24 cellular contexts compared by ENCODE assay signal in genomic region chr16:22359679-22360078, GRCh38. TPM values are rescaled to one million over a fixed set of nuclear protein-coding genes. Genes with fewer than 3 reads are reported as not detected.
DNase-seq lines count a peak whose midpoint lies in the region; ATAC-seq and TF ChIP-seq lines count a peak whose summit lies in the region.
"Had no signal": no experiment of that assay in that cellular context is flagged by ENCODE, and none has a peak within 500 bp of the region (broad histone marks: within the 10 kb centered on the region; RNA-seq: fewer than 3 reads in every experiment).

No MANE protein-coding gene starts in this region.

- DNase-seq in activated CD4-positive, alpha-beta T cell treated with anti-CD3 and anti-CD28 coated beads, Interleukin-2, amount 10 ng/mL, durations not matched to agents 7 days and 5 days, result no peak
- DNase-seq in activated CD4-positive, alpha-beta T cell treated with anti-CD3 and anti-CD28 coated beads, Interleukin-2, amount 50 U/mL, for 4 hours, result no peak
- DNase-seq in CD8-positive, alpha-beta memory T cell, result no peak
- DNase-seq in activated T-helper 2 cell treated with anti-CD3 and anti-CD28 coated beads, Interferon-gamma antibody, Interleukin-2, Interleukin-4, amounts not matched to agents 10 μg/mL and 5 μg/mL and 100 μg/mL, durations not matched to agents 14 hours and 24 hours and 36 hours (ENCODE audit: low spot score), result no peak
- DNase-seq in mesenchymal stem cell (no peak), omental fat pad (ENCODE audit: low spot score) (no peak), NCI-H1048 (lab: John Stamatoyannopoulos, UW) (no peak), inferior parietal cortex (ENCODE audit: extremely low spot score) (no peak)
- DNase-seq: activated CD4-positive, alpha-beta T cell treated with anti-CD3 and anti-CD28 coated beads for 48 hours; activated T-cell treated with anti-CD3 and anti-CD28 coated beads for 4 hours; Calu3; cerebellar nuclear complex; Kasumi-1; NCI-H1694 treated with DMSO at 0.1 percent for 48 hours; NCI-H2171; NCI-H510A treated with DMSO at 0.1 percent for 48 hours; NK-92 treated with Interleukin-12 subunit alpha and Interleukin-12 subunit beta, amount 100 ng/mL, for 24 hours; SHP77 treated with DMSO at 0.1 percent for 48 hours had no signal

- CTCF ChIA-PET in activated CD4-positive, alpha-beta T cell treated with anti-CD3 and anti-CD28 coated beads, Interleukin-2, amount 10 ng/mL, durations not matched to agents 7 days and 5 days (lab: Charles Lee), result interaction anchor here (1.2 kb wide), 1 partner anchor 8 kb away, joined by 3 read pairs; no protein-coding TSS in a partner anchor
- CTCF ChIA-PET in CD8-positive, alpha-beta memory T cell (lab: Charles Lee), result interaction anchor here (1.0 to 1.2 kb wide), 2 partner anchors 10 to 13 kb away, joined by 4 read pairs; no protein-coding TSS in a partner anchor

- peaks cover 68% of the 10 kb centered on the region for H3K4me1 Mint-ChIP-seq in activated CD4-positive, alpha-beta T cell treated with anti-CD3 and anti-CD28 coated beads, Interleukin-2, amount 10 ng/mL, durations not matched to agents 7 days and 5 days
- peaks cover 58 to 84% (median 82%) of the 10 kb centered on the region in 3 donors for H3K4me1 Mint-ChIP-seq in CD8-positive, alpha-beta memory T cell
- peaks cover 45% of the 10 kb centered on the region for H3K4me1 Mint-ChIP-seq in activated T-helper 2 cell treated with anti-CD3 and anti-CD28 coated beads, Interferon-gamma antibody, Interleukin-2, Interleukin-4, amounts not matched to agents 10 μg/mL and 5 μg/mL and 100 μg/mL, durations not matched to agents 14 hours and 24 hours and 36 hours (ENCODE audit: low read depth)

- intact Hi-C loops in activated T-helper 2 cell treated with anti-CD3 and anti-CD28 coated beads, Interferon-gamma antibody, Interleukin-2, Interleukin-4, amounts not matched to agents 10 μg/mL and 5 μg/mL and 100 μg/mL, durations not matched to agents 14 hours and 24 hours and 36 hours (cut with micrococcal nuclease), result no loop called here

- no peak overlapping the region for H2BK15ac ChIP-seq in mesenchymal stem cell (ENCODE audit: low read depth, poor library complexity, severe bottlenecking)

- no peak overlapping the region for H2AFZ ChIP-seq in mesenchymal stem cell (ENCODE audit: low read depth, low read length)

- no peak overlapping the region for H4K8ac ChIP-seq in mesenchymal stem cell (ENCODE audit: low read length)

- no peak overlapping the region for H2BK120ac ChIP-seq in mesenchymal stem cell (ENCODE audit: low read depth, low read length)

- no peak for ATAC-seq in omental fat pad (ENCODE audit: low FRiP score)
- ATAC-seq: A549, Panc1 had no signal

- no peak overlapping the region for H2BK12ac ChIP-seq in mesenchymal stem cell (ENCODE audit: low read length in 2 of 2)

- no peak overlapping the region for H3K18ac ChIP-seq in mesenchymal stem cell (ENCODE audit: low read depth in 1 of 2, low read length in 2 of 2)

- no peak overlapping the region for H3K4me2 ChIP-seq in mesenchymal stem cell (ENCODE audit: low read length, poor library complexity, severe bottlenecking)
- H3K4me2 ChIP-seq: A549 had no signal

- no peak overlapping the region for H4K91ac ChIP-seq in mesenchymal stem cell (ENCODE audit: low read length)

- no peak overlapping the region for H3K4me3 ChIP-seq in CD8-positive, alpha-beta memory T cell (ENCODE audit: low read length)
- no peak overlapping the region for H3K4me3 ChIP-seq in mesenchymal stem cell (ENCODE audit: insufficient read depth in 1 of 2, low read depth in 1 of 2, low read length in 2 of 2)
- H3K4me3 ChIP-seq: A549, skin epidermis had no signal

- H3K14ac ChIP-seq in mesenchymal stem cell (ENCODE audit: low read length in 2 of 2), result no peak overlapping the region

- POLR2A ChIA-PET in activated CD4-positive, alpha-beta T cell treated with anti-CD3 and anti-CD28 coated beads, Interleukin-2, amount 10 ng/mL, durations not matched to agents 7 days and 5 days (lab: Charles Lee), result no interaction called here
- POLR2A ChIA-PET in CD8-positive, alpha-beta memory T cell (lab: Charles Lee), result interaction anchor here (2.9 to 3.2 kb wide), 2 partner anchors 10 to 14 kb away, joined by 13 to 45 read pairs; partner anchors contain the start of gene CDR2

- H2AK5ac ChIP-seq in mesenchymal stem cell (ENCODE audit: low read length, severe bottlenecking), result peak overlapping the region; percentile 13

- H3K4ac ChIP-seq in mesenchymal stem cell (ENCODE audit: low read depth in 1 of 2, low read length in 2 of 2), result no peak overlapping the region

- no peaks in the 10 kb centered on the region for H3K27me3 ChIP-seq in CD8-positive, alpha-beta memory T cell (ENCODE audit: insufficient read depth, low read length, poor library complexity, severe bottlenecking)
- H3K27me3 ChIP-seq in mesenchymal stem cell (ENCODE audit: control insufficient read depth in 1 of 2, insufficient read depth in 1 of 2, low read length in 2 of 2), result no peaks in the 10 kb centered on the region
- H3K27me3 ChIP-seq: neutrophil had no signal

- H3K27me3 Mint-ChIP-seq in activated CD4-positive, alpha-beta T cell treated with anti-CD3 and anti-CD28 coated beads, Interleukin-2, amount 10 ng/mL, durations not matched to agents 7 days and 5 days, result no peaks in the 10 kb centered on the region
- no peaks in the 10 kb centered on the region for H3K27me3 Mint-ChIP-seq in CD8-positive, alpha-beta memory T cell
- no peaks in the 10 kb centered on the region for H3K27me3 Mint-ChIP-seq in activated T-helper 2 cell treated with anti-CD3 and anti-CD28 coated beads, Interferon-gamma antibody, Interleukin-2, Interleukin-4, amounts not matched to agents 10 μg/mL and 5 μg/mL and 100 μg/mL, durations not matched to agents 14 hours and 24 hours and 36 hours (ENCODE audit: low read depth)
- H3K27me3 Mint-ChIP-seq: B cell had no signal

- no peaks in the 10 kb centered on the region for H3K9me3 ChIP-seq in CD8-positive, alpha-beta memory T cell (ENCODE audit: low read length)
- no peaks in the 10 kb centered on the region for H3K9me3 ChIP-seq in mesenchymal stem cell (ENCODE audit: control insufficient read depth, low read length)
- H3K9me3 ChIP-seq: A549, neutrophil had no signal

- H3K4me3 Mint-ChIP-seq in activated CD4-positive, alpha-beta T cell treated with anti-CD3 and anti-CD28 coated beads, Interleukin-2, amount 10 ng/mL, durations not matched to agents 7 days and 5 days, result no peak overlapping the region
- H3K4me3 Mint-ChIP-seq in CD8-positive, alpha-beta memory T cell, result peak overlapping the region in 2 of 7 donors; percentile 3 to 28
- no peak overlapping the region for H3K4me3 Mint-ChIP-seq in activated T-helper 2 cell treated with anti-CD3 and anti-CD28 coated beads, Interferon-gamma antibody, Interleukin-2, Interleukin-4, amounts not matched to agents 10 μg/mL and 5 μg/mL and 100 μg/mL, durations not matched to agents 14 hours and 24 hours and 36 hours (ENCODE audit: low read depth)
- H3K4me3 Mint-ChIP-seq: B cell had no signal

- no peaks in the 10 kb centered on the region for H3K9me3 Mint-ChIP-seq in activated CD4-positive, alpha-beta T cell treated with anti-CD3 and anti-CD28 coated beads, Interleukin-2, amount 10 ng/mL, durations not matched to agents 7 days and 5 days
- H3K9me3 Mint-ChIP-seq in CD8-positive, alpha-beta memory T cell, result no peaks in the 10 kb centered on the region
- H3K9me3 Mint-ChIP-seq in activated T-helper 2 cell treated with anti-CD3 and anti-CD28 coated beads, Interferon-gamma antibody, Interleukin-2, Interleukin-4, amounts not matched to agents 10 μg/mL and 5 μg/mL and 100 μg/mL, durations not matched to agents 14 hours and 24 hours and 36 hours, result no peaks in the 10 kb centered on the region

- H3K27ac Mint-ChIP-seq in activated CD4-positive, alpha-beta T cell treated with anti-CD3 and anti-CD28 coated beads, Interleukin-2, amount 10 ng/mL, durations not matched to agents 7 days and 5 days, result peak overlapping the region; percentile 36
- peak overlapping the region; percentile 57 to 94 (median 90) for H3K27ac Mint-ChIP-seq in CD8-positive, alpha-beta memory T cell
- H3K27ac Mint-ChIP-seq in activated T-helper 2 cell treated with anti-CD3 and anti-CD28 coated beads, Interferon-gamma antibody, Interleukin-2, Interleukin-4, amounts not matched to agents 10 μg/mL and 5 μg/mL and 100 μg/mL, durations not matched to agents 14 hours and 24 hours and 36 hours, result peak overlapping the region; percentile 54
- H3K27ac Mint-ChIP-seq: B cell had no signal

- peak overlapping the region in 1 of 2 experiments; percentile 30 for H3K23ac ChIP-seq in mesenchymal stem cell (ENCODE audit: low read length in 2 of 2)

- peaks cover 24% of the 10 kb centered on the region for H3K36me3 ChIP-seq in CD8-positive, alpha-beta memory T cell (ENCODE audit: insufficient read depth, low read length)
- H3K36me3 ChIP-seq in mesenchymal stem cell (ENCODE audit: control insufficient read depth in 1 of 2, insufficient read depth in 2 of 2, low read depth in 1 of 2, low read length in 2 of 2), result peaks cover 22 to 66% of the 10 kb centered on the region in 2 experiments

- no peak overlapping the region for H3K9ac ChIP-seq in mesenchymal stem cell (ENCODE audit: low read length)

- peaks cover 11% of the 10 kb centered on the region for H3K79me1 ChIP-seq in mesenchymal stem cell (replicated peaks; ENCODE audit: low read length, poor library complexity, severe bottlenecking)

- H2BK5ac ChIP-seq in mesenchymal stem cell (ENCODE audit: low read depth, low read length, poor library complexity, severe bottlenecking), result no peak overlapping the region

- peaks cover 60% of the 10 kb centered on the region for H3K36me3 Mint-ChIP-seq in activated CD4-positive, alpha-beta T cell treated with anti-CD3 and anti-CD28 coated beads, Interleukin-2, amount 10 ng/mL, durations not matched to agents 7 days and 5 days (ENCODE audit: low read depth)
- H3K36me3 Mint-ChIP-seq in CD8-positive, alpha-beta memory T cell, result peaks cover 0 to 47% (median 22%) of the 10 kb centered on the region in 3 donors
- peaks cover 61% of the 10 kb centered on the region for H3K36me3 Mint-ChIP-seq in activated T-helper 2 cell treated with anti-CD3 and anti-CD28 coated beads, Interferon-gamma antibody, Interleukin-2, Interleukin-4, amounts not matched to agents 10 μg/mL and 5 μg/mL and 100 μg/mL, durations not matched to agents 14 hours and 24 hours and 36 hours (ENCODE audit: low read depth)

- H3K27ac ChIP-seq in CD8-positive, alpha-beta memory T cell (ENCODE audit: low read depth, low read length), result no peak overlapping the region
- no peak overlapping the region for H3K27ac ChIP-seq in mesenchymal stem cell (ENCODE audit: low read length, poor library complexity, severe bottlenecking)
- H3K27ac ChIP-seq: A549, HL-60, neutrophil had no signal

- no peak for TF ChIP-seq CTCF in omental fat pad (IDR thresholded peaks at IDR 0.05)

- peaks cover 58% of the 10 kb centered on the region for H3K4me1 ChIP-seq in CD8-positive, alpha-beta memory T cell (ENCODE audit: insufficient read depth, low read length)
- H3K4me1 ChIP-seq in mesenchymal stem cell (ENCODE audit: control insufficient read depth, insufficient read depth, low read depth, low read length), result peaks cover 5% of the 10 kb centered on the region

RNA-seq across cellular contexts. Expression of gene CDR2, which starts 14.7 kb away (rescaled TPM):
- total RNA-seq in activated CD4-positive, alpha-beta T cell treated with anti-CD3 and anti-CD28 coated beads, Interleukin-2, amount 10 ng/mL, durations not matched to agents 7 days and 5 days, result 10 to 100 TPM; 43.5 to 45.4 TPM
- total RNA-seq in CD8-positive, alpha-beta memory T cell, result 10 to 100 TPM; 38.9 to 41.2 TPM
- 79.1 TPM for polyA plus RNA-seq in CD8-positive, alpha-beta memory T cell
- 42.9 and 46.8 TPM in 2 replicates for total RNA-seq in activated T-helper 2 cell treated with anti-CD3 and anti-CD28 coated beads, Interferon-gamma antibody, Interleukin-2, Interleukin-4, amounts not matched to agents 10 μg/mL and 5 μg/mL and 100 μg/mL, durations not matched to agents 14 hours and 24 hours and 36 hours
- polyA plus RNA-seq in mesenchymal stem cell (2013, experiment 1 of 2), result 28.7 TPM
- 29.5 TPM for polyA plus RNA-seq in mesenchymal stem cell (2013, experiment 2 of 2)
- total RNA-seq in omental fat pad, result 10 to 100 TPM; 20.1 to 26.8 (median 25.3) TPM

Comparison
In these comparisons a context has a peak if more than half of its experiments do, and no peak if none do; other contexts are left out.
1. H3K27ac Mint-ChIP-seq: peak in every context shown above with its lines; median percentile 90 in CD8-positive, alpha-beta memory T cell; 54 in activated T-helper 2 cell treated with anti-CD3 and anti-CD28 coated beads, Interferon-gamma antibody, Interleukin-2, Interleukin-4, amounts not matched to agents 10 μg/mL and 5 μg/mL and 100 μg/mL, durations not matched to agents 14 hours and 24 hours and 36 hours; 36 in activated CD4-positive, alpha-beta T cell treated with anti-CD3 and anti-CD28 coated beads, Interleukin-2, amount 10 ng/mL, durations not matched to agents 7 days and 5 days.